11 cellular contexts compared by ENCODE assay signal in genomic region chr9:129336130-129336528, GRCh38.
A peak's percentile ranks its signal among the peaks of the same experiment; 100 is the strongest.
DNase-seq lines count a peak whose midpoint lies in the region; ATAC-seq lines count a peak whose summit lies in the region.
"Had no signal": no experiment of that assay in that cellular context is flagged by ENCODE, and none has a peak within 500 bp of the region (broad histone marks: within the 10 kb centered on the region; RNA-seq: fewer than 3 reads in every experiment).

No MANE protein-coding gene starts in this region.

- H3K27ac ChIP-seq in naive thymus-derived CD4-positive, alpha-beta T cell (ENCODE audit: low read depth, low read length) = no peak overlapping the region

- peaks cover 8% of the 10 kb centered on the region for H3K27me3 Mint-ChIP-seq in stimulated activated naive CD8-positive, alpha-beta T cell treated with anti-CD3 and anti-CD28 coated beads, Interleukin-15, Interleukin-2, amounts not matched to agents 100 ng/mL and 50 ng/mL, for 24 hours
- no peaks in the 10 kb centered on the region for H3K27me3 Mint-ChIP-seq in stimulated activated naive CD8-positive, alpha-beta T cell treated with anti-CD3 and anti-CD28 coated beads, Interleukin-15, amount 100 ng/mL, for 72 hours
- H3K27me3 Mint-ChIP-seq in dendritic cell treated with granulocyte-macrophage colony-stimulating factor and Interleukin-4, amounts not matched to agents 40 ng/mL and 50 ng/mL, for 4 days = no peaks in the 10 kb centered on the region
- H3K27me3 Mint-ChIP-seq in naive thymus-derived CD4-positive, alpha-beta T cell = peaks cover 0 to 8% (median 0%) of the 10 kb centered on the region in 5 donors

- peak overlapping the region; percentile 65 for H3K4me3 Mint-ChIP-seq in stimulated activated naive CD8-positive, alpha-beta T cell treated with anti-CD3 and anti-CD28 coated beads, Interleukin-15, Interleukin-2, amounts not matched to agents 100 ng/mL and 50 ng/mL, for 24 hours
- H3K4me3 Mint-ChIP-seq in stimulated activated naive CD8-positive, alpha-beta T cell treated with anti-CD3 and anti-CD28 coated beads, Interleukin-15, amount 100 ng/mL, for 72 hours = peak overlapping the region in 1 of 2 donors; percentile 76
- H3K4me3 Mint-ChIP-seq in dendritic cell treated with granulocyte-macrophage colony-stimulating factor and Interleukin-4, amounts not matched to agents 40 ng/mL and 50 ng/mL, for 4 days = peak overlapping the region; percentile 73
- peak overlapping the region in 9 of 10 donors; percentile 83 to 89 (median 88) for H3K4me3 Mint-ChIP-seq in naive thymus-derived CD4-positive, alpha-beta T cell

- peaks cover 3 to 26% of the 10 kb centered on the region in 2 donors for H3K4me1 ChIP-seq in naive thymus-derived CD4-positive, alpha-beta T cell (ENCODE audit: control insufficient read depth in 2 of 2, insufficient read depth in 2 of 2, low read length in 2 of 2)

- POLR2A ChIA-PET in naive thymus-derived CD4-positive, alpha-beta T cell (lab: Charles Lee) = interaction anchor here (0.6 to 1.5 kb wide), 7 partner anchors 10 to 301 kb away, joined by 3 to 5 read pairs (median 3); no protein-coding TSS in a partner anchor

- intact Hi-C loops in dendritic cell treated with granulocyte-macrophage colony-stimulating factor and Interleukin-4, amounts not matched to agents 40 ng/mL and 50 ng/mL, for 4 days (cut with micrococcal nuclease) = loop anchor here (10.0 kb wide), 2 partner anchors 149 to 269 kb away; no protein-coding TSS in a partner anchor
- intact Hi-C loops in naive thymus-derived CD4-positive, alpha-beta T cell (cut with micrococcal nuclease) = loop anchor here in 1 of 2 donors (1.0 to 5.0 kb wide), 4 partner anchors 16 to 159 kb away; partner anchors contain the start of gene IER5L

- no peaks in the 10 kb centered on the region for H3K36me3 ChIP-seq in naive thymus-derived CD4-positive, alpha-beta T cell (ENCODE audit: control insufficient read depth in 2 of 3, insufficient read depth in 3 of 3, low read length in 3 of 3)

- no peak for DNase-seq in stimulated activated naive CD8-positive, alpha-beta T cell treated with anti-CD3 and anti-CD28 coated beads, Interleukin-15, amount 100 ng/mL, for 72 hours
- no peak for DNase-seq in naive thymus-derived CD4-positive, alpha-beta T cell
- no peak for DNase-seq in NCI-H187 treated with DMSO at 0.1 percent for 48 hours (lab: John Stamatoyannopoulos, UW)
- DNase-seq in ACHN = no peak
- DNase-seq in NCI-H2171 treated with DMSO at 0.1 percent for 48 hours (lab: John Stamatoyannopoulos, UW) = no peak
- DNase-seq: activated CD4-positive, CD25-positive, alpha-beta regulatory T cell; DMS153; NCI-H1105 had no signal

- no peak for ATAC-seq in stimulated activated naive CD8-positive, alpha-beta T cell treated with anti-CD3 and anti-CD28 coated beads, Interleukin-15, amount 100 ng/mL, for 72 hours
- ATAC-seq in naive thymus-derived CD4-positive, alpha-beta T cell = no peak
- ATAC-seq in HG02798 (IDR thresholded peaks at IDR 0.05; ENCODE audit: poor library complexity, unreplicated experiment) = no peak

- no peaks in the 10 kb centered on the region for H3K27me3 ChIP-seq in naive thymus-derived CD4-positive, alpha-beta T cell (ENCODE audit: control insufficient read depth in 2 of 2, insufficient read depth in 2 of 2, low read length in 2 of 2)

- in situ Hi-C loops in ACHN (cut with HindIII; ENCODE audit: low pct_ligation_motif_present, low pct_unique_long_range_greater_than_20kb, low sequenced_read_pairs) = no loop called here

- H3K4me1 Mint-ChIP-seq in stimulated activated naive CD8-positive, alpha-beta T cell treated with anti-CD3 and anti-CD28 coated beads, Interleukin-15, Interleukin-2, amounts not matched to agents 100 ng/mL and 50 ng/mL, for 24 hours (ENCODE audit: low read depth) = peaks cover 39% of the 10 kb centered on the region
- H3K4me1 Mint-ChIP-seq in stimulated activated naive CD8-positive, alpha-beta T cell treated with anti-CD3 and anti-CD28 coated beads, Interleukin-15, amount 100 ng/mL, for 72 hours = peaks cover 38% of the 10 kb centered on the region
- H3K4me1 Mint-ChIP-seq in dendritic cell treated with granulocyte-macrophage colony-stimulating factor and Interleukin-4, amounts not matched to agents 40 ng/mL and 50 ng/mL, for 4 days (ENCODE audit: low read depth) = peaks cover 54% of the 10 kb centered on the region
- peaks cover 17 to 41% (median 24%) of the 10 kb centered on the region in 7 donors for H3K4me1 Mint-ChIP-seq in naive thymus-derived CD4-positive, alpha-beta T cell

- CTCF ChIA-PET in naive thymus-derived CD4-positive, alpha-beta T cell (lab: Charles Lee) = interaction anchor here (1.7 kb wide), 1 partner anchor 14 kb away, joined by 3 read pairs; no protein-coding TSS in a partner anchor

- peaks cover 4% of the 10 kb centered on the region for H3K36me3 Mint-ChIP-seq in stimulated activated naive CD8-positive, alpha-beta T cell treated with anti-CD3 and anti-CD28 coated beads, Interleukin-15, Interleukin-2, amounts not matched to agents 100 ng/mL and 50 ng/mL, for 24 hours (ENCODE audit: low read depth)
- H3K36me3 Mint-ChIP-seq in dendritic cell treated with granulocyte-macrophage colony-stimulating factor and Interleukin-4, amounts not matched to agents 40 ng/mL and 50 ng/mL, for 4 days (ENCODE audit: low read depth) = peaks cover 1% of the 10 kb centered on the region
- H3K36me3 Mint-ChIP-seq in naive thymus-derived CD4-positive, alpha-beta T cell = peaks cover 0 to under 1% (median 0%) of the 10 kb centered on the region in 5 donors

- H3K27ac Mint-ChIP-seq in stimulated activated naive CD8-positive, alpha-beta T cell treated with anti-CD3 and anti-CD28 coated beads, Interleukin-15, Interleukin-2, amounts not matched to agents 100 ng/mL and 50 ng/mL, for 24 hours = no peak overlapping the region
- H3K27ac Mint-ChIP-seq in stimulated activated naive CD8-positive, alpha-beta T cell treated with anti-CD3 and anti-CD28 coated beads, Interleukin-15, amount 100 ng/mL, for 72 hours = no peak overlapping the region
- H3K27ac Mint-ChIP-seq in dendritic cell treated with granulocyte-macrophage colony-stimulating factor and Interleukin-4, amounts not matched to agents 40 ng/mL and 50 ng/mL, for 4 days = peak overlapping the region; percentile 83
- peak overlapping the region in 5 of 9 donors; percentile 8 to 86 (median 65) for H3K27ac Mint-ChIP-seq in naive thymus-derived CD4-positive, alpha-beta T cell

- H3K4me3 ChIP-seq in naive thymus-derived CD4-positive, alpha-beta T cell (ENCODE audit: low read length) = peak overlapping the region; percentile 74

- no peaks in the 10 kb centered on the region for H3K9me3 ChIP-seq in naive thymus-derived CD4-positive, alpha-beta T cell (ENCODE audit: control insufficient read depth in 2 of 3, low read length in 3 of 3)

- H3K9me3 Mint-ChIP-seq in stimulated activated naive CD8-positive, alpha-beta T cell treated with anti-CD3 and anti-CD28 coated beads, Interleukin-15, Interleukin-2, amounts not matched to agents 100 ng/mL and 50 ng/mL, for 24 hours = peaks cover 4% of the 10 kb centered on the region
- H3K9me3 Mint-ChIP-seq in stimulated activated naive CD8-positive, alpha-beta T cell treated with anti-CD3 and anti-CD28 coated beads, Interleukin-15, amount 100 ng/mL, for 72 hours = peaks cover 3 to 7% of the 10 kb centered on the region in 2 donors
- H3K9me3 Mint-ChIP-seq in dendritic cell treated with granulocyte-macrophage colony-stimulating factor and Interleukin-4, amounts not matched to agents 40 ng/mL and 50 ng/mL, for 4 days = peaks cover 4% of the 10 kb centered on the region
- peaks cover 0 to 2% (median 0%) of the 10 kb centered on the region in 11 donors for H3K9me3 Mint-ChIP-seq in naive thymus-derived CD4-positive, alpha-beta T cell

Comparison
In these comparisons a context has a peak if more than half of its experiments do, and no peak if none do; other contexts are left out.
1. H3K27ac Mint-ChIP-seq: peak in dendritic cell treated with granulocyte-macrophage colony-stimulating factor and Interleukin-4, amounts not matched to agents 40 ng/mL and 50 ng/mL, for 4 days (single experiment) and naive thymus-derived CD4-positive, alpha-beta T cell (5 of 9); none in stimulated activated naive CD8-positive, alpha-beta T cell treated with anti-CD3 and anti-CD28 coated beads, Interleukin-15, Interleukin-2, amounts not matched to agents 100 ng/mL and 50 ng/mL, for 24 hours (single experiment) and stimulated activated naive CD8-positive, alpha-beta T cell treated with anti-CD3 and anti-CD28 coated beads, Interleukin-15, amount 100 ng/mL, for 72 hours (0 of 2).